Comparison of ENCODE assay signal across 22 cellular contexts in the genomic region with DNA sequence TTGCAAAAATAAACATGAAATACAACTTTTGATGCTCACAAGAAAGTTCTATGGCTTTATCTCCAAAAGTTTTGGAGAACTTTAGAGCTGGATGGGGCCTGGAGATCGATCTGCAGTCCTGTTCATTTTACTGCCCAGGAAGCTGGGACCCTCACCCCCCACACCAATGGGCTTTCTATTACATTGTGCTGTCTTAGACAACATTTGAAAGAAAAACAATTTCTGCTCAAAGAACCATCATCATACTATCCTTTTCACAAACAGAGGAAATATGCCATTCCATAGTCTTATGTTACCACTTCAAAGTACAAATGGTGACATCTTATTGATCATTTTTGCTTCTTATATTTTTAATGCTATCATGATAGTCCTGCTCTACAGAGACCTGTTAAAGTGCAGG. TPM values are rescaled to one million over a fixed set of nuclear protein-coding genes. Genes with fewer than 3 reads are reported as not detected.
DNase-seq lines count a peak whose midpoint lies in the region; ATAC-seq, FAIRE-seq and TF ChIP-seq lines count a peak whose summit lies in the region.
"Had no signal": no experiment of that assay in that cellular context is flagged by ENCODE, and none has a peak within 500 bp of the region (broad histone marks: within the 10 kb centered on the region; RNA-seq: fewer than 3 reads in every experiment).

No MANE protein-coding gene starts in this region.

- no peaks in the 10 kb centered on the region for H3K27me3 ChIP-seq in right atrium auricular region

- H3K36me3 Mint-ChIP-seq in WTC11, result peaks cover 18% of the 10 kb centered on the region
- H3K36me3 Mint-ChIP-seq in naive thymus-derived CD8-positive, alpha-beta T cell, result peaks cover 7 to 11% (median 10%) of the 10 kb centered on the region in 3 donors

- no peaks in the 10 kb centered on the region for H3K27me3 Mint-ChIP-seq in WTC11 (ENCODE audit: low read depth)
- peaks cover 0 to 2% (median 0%) of the 10 kb centered on the region in 5 donors for H3K27me3 Mint-ChIP-seq in naive thymus-derived CD8-positive, alpha-beta T cell
- H3K27me3 Mint-ChIP-seq: B cell had no signal

- H3K9me3 ChIP-seq in right atrium auricular region, result no peaks in the 10 kb centered on the region
- H3K9me3 ChIP-seq: lower lobe of right lung had no signal

- peaks cover 0 to 23% of the 10 kb centered on the region in 2 donors for H3K4me1 ChIP-seq in right atrium auricular region

- CTCF ChIA-PET in WTC11 (lab: Charles Lee), result interaction anchor here (2.0 kb wide), 1 partner anchor 176 kb away, joined by 7 read pairs; no protein-coding TSS in a partner anchor

- no peak for FAIRE-seq in GM12891 (lab: Jason Lieb, UNC)
- FAIRE-seq: H1 had no signal

- no peak for TF ChIP-seq POLR2A in GM12891 (IDR thresholded peaks at IDR 0.05; ENCODE audit: low read depth, low read length)

- no peaks in the 10 kb centered on the region for H3K9me3 Mint-ChIP-seq in WTC11
- H3K9me3 Mint-ChIP-seq in naive thymus-derived CD8-positive, alpha-beta T cell, result peaks cover 0 to 3% (median 0%) of the 10 kb centered on the region in 9 donors

- H3K27ac Mint-ChIP-seq in WTC11, result peak overlapping the region; percentile 8; the same call in 1 of the 2 replicates
- peak overlapping the region in 9 of 10 donors; percentile 13 to 100 (median 97) for H3K27ac Mint-ChIP-seq in naive thymus-derived CD8-positive, alpha-beta T cell
- H3K27ac Mint-ChIP-seq: B cell had no signal

- H3K4me3 Mint-ChIP-seq in WTC11, result no peak overlapping the region
- H3K4me3 Mint-ChIP-seq in naive thymus-derived CD8-positive, alpha-beta T cell, result peak overlapping the region in 1 of 10 donors; percentile 28
- H3K4me3 Mint-ChIP-seq: B cell had no signal

- H3K4me1 Mint-ChIP-seq in WTC11, result peaks cover 32% of the 10 kb centered on the region
- H3K4me1 Mint-ChIP-seq in naive thymus-derived CD8-positive, alpha-beta T cell, result peaks cover 15 to 38% (median 24%) of the 10 kb centered on the region in 4 donors

- H3K36me3 ChIP-seq in right atrium auricular region, result peaks cover 13% of the 10 kb centered on the region
- H3K36me3 ChIP-seq: lower lobe of right lung had no signal

- intact Hi-C loops in cardiac septum (cut with DNase I), result no loop called here

- peak overlapping the region; percentile 100 for H3K27ac ChIP-seq in right atrium auricular region
- H3K27ac ChIP-seq: epithelial cell of prostate, parathyroid adenoma, PC-9 had no signal

- POLR2A ChIA-PET in WTC11 (lab: Charles Lee), result interaction anchor here (0.6 kb wide), 1 partner anchor 194 kb away, joined by 3 read pairs; no protein-coding TSS in a partner anchor
- POLR2A ChIA-PET in naive thymus-derived CD8-positive, alpha-beta T cell (lab: Charles Lee), result interaction anchor here (0.9 to 25.8 kb wide), 4 partner anchors 22 to 417 kb away, joined by 3 to 1109 read pairs (median 214); a partner anchor contains a TSS

- ATAC-seq in WTC11 (no peak), HG03354 (IDR thresholded peaks at IDR 0.05; ENCODE audit: poor library complexity, severe bottlenecking, unreplicated experiment) (no peak)
- ATAC-seq in naive thymus-derived CD8-positive, alpha-beta T cell, result no peak
- ATAC-seq: lower lobe of right lung had no signal

- no peak for DNase-seq in right atrium auricular region (ENCODE audit: low spot score)
- DNase-seq in cardiac septum (ENCODE audit: low spot score), result no peak
- DNase-seq in WTC11 (ENCODE audit: low spot score), result no peak
- no peak for DNase-seq in naive thymus-derived CD8-positive, alpha-beta T cell
- no peak for DNase-seq in NCI-H2227 (lab: John Stamatoyannopoulos, UW; ENCODE audit: unreplicated experiment)
- DNase-seq in GM12891 (ENCODE audit: insufficient read length, low spot score), result no peak
- DNase-seq in NK-92 treated with Interleukin-12 subunit alpha and Interleukin-12 subunit beta, amount 100 ng/mL, for 24 hours (lab: John Stamatoyannopoulos, UW), result no peak
- DNase-seq: activated CD4-positive, alpha-beta T cell treated with anti-CD3 and anti-CD28 coated beads, Interleukin-2, amount 50 U/mL, for 4 hours; activated gamma-delta T cell treated with Interleukin-2 at 50 U/mL for 16 hours; central memory CD4-positive, alpha-beta T cell; EL; hippocampal formation; lower lobe of right lung; MV-4-11; NCI-H2227 treated with DMSO at 0.1 percent for 48 hours; PC-9; stimulated activated CD4-positive, alpha-beta T cell treated with anti-CD3 and anti-CD28 coated beads, Interleukin-1b, Interleukin-23, amount 100 ng/mL, for 48 hours had no signal

- no peak overlapping the region for H3K4me3 ChIP-seq in right atrium auricular region
- H3K4me3 ChIP-seq: lower lobe of right lung had no signal

- TF ChIP-seq CTCF in right atrium auricular region (IDR thresholded peaks at IDR 0.05) (no peak), WTC11 (IDR thresholded peaks at IDR 0.05) (no peak)

TF ChIP-seq in WTC11, 78 proteins besides CTCF, POLR2A, EP300 and RAD21:
- no peak for TF ChIP-seq ZNF121 (CRISPR knock-in tag; IDR thresholded peaks at IDR 0.05)
TF ChIP-seq in WTC11: peak in this region for 0.

TF ChIP-seq in GM12891, 5 proteins besides CTCF, POLR2A, EP300 and RAD21:
- TF ChIP-seq POLR2AphosphoS5 (IDR thresholded peaks at IDR 0.05; ENCODE audit: low read depth, low read length) (no peak), POU2F2 (IDR thresholded peaks at IDR 0.05; ENCODE audit: low read depth, low read length) (no peak), TAF1 (IDR thresholded peaks at IDR 0.05; ENCODE audit: low read depth, low read length) (no peak), SPI1 (IDR thresholded peaks at IDR 0.05; ENCODE audit: low read depth, low read length) (no peak), PAX5 (IDR thresholded peaks at IDR 0.05; ENCODE audit: insufficient read depth, low read length, severe bottlenecking) (no peak)

RNA-seq across cellular contexts. Expression of a gene that starts 2.0 kb away (rescaled TPM):
- total RNA-seq in right atrium auricular region, result 100 to 1,000 TPM; 175 to 206 TPM
- total RNA-seq in cardiac septum, result 192 TPM
- total RNA-seq in WTC11 (2021), result 477 to 536 TPM (median 477 TPM) in 3 replicates
- 100 to 1,000 TPM; 395 to 403 TPM for total RNA-seq in naive thymus-derived CD8-positive, alpha-beta T cell
- polyA plus RNA-seq in naive thymus-derived CD8-positive, alpha-beta T cell, result 100 to 1,000 TPM; 179 to 392 (median 281) TPM
- 250 TPM for polyA plus RNA-seq in GM12891 (2012; ENCODE audit: low read depth, missing spikeins)

RNA-seq across cellular contexts. Expression of a gene that starts 30.9 kb away (rescaled TPM):
- total RNA-seq in right atrium auricular region (10 to 100 TPM; 57.3 to 64.7 TPM), cardiac septum (83.7 TPM), WTC11 (2021) (33.1 to 37.6 TPM (median 36.4 TPM) in 3 replicates)
- total RNA-seq in naive thymus-derived CD8-positive, alpha-beta T cell, result 10 to 100 TPM; 35.8 to 36.8 TPM
- polyA plus RNA-seq in naive thymus-derived CD8-positive, alpha-beta T cell, result 10 to 100 TPM; 31.4 to 52.6 (median 49.3) TPM
- polyA plus RNA-seq in GM12891 (2012; ENCODE audit: low read depth, missing spikeins), result 63.7 TPM
